Comparison of ENCODE assay signal across 8 cellular contexts in the genomic region with DNA sequence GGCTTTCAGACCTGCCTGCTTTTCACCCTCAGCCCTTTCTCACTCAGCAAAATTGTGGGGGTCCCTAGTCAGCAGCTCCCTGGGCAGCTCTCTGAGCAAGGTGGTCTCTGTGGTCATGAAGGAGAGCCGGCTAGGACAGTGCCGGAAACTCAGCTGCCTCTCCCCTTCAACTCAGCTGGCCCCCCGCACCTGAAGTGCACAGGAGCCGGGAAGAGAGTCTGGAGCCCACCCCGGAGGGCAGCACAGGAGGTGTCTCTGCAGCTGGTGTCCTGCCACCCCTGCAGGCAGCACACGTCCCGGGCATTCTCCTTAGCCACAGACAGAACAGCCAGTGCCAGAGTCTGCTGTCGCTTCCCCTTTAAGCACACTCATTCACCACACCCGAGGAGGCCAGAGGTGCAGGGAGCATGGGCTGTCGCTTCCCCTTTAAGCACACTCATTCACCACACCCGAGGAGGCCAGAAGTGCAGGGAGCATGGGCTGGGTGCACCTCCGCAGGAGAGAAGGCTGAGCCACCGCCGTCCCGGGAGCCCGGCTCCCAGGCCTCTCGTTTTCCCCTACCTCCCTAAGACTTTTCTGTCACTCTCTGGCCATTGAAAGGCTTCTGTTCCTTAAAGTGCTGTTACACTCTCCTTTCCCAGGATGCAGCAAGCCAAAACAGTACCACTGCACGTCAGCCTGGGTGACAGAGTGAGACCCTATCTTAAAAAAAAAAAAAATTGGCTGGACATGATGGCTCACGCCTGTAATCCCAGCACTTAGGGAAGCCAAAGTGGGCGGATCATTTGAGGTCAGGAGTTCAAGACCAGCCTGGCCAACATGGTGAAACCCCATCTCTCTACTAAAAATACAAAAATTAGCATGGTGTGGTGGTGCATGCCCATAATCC. TPM values are rescaled to one million over a fixed set of nuclear protein-coding genes. Genes with fewer than 3 reads are reported as not detected.
DNase-seq lines count a peak whose midpoint lies in the region; ATAC-seq and TF ChIP-seq lines count a peak whose summit lies in the region.

No MANE protein-coding gene starts in this region.

- no TSS peak for BruUV-seq in PC-9 (replicated peaks; lab: Mats Ljungman, UMichigan)

- no peak overlapping the region for H3K4me3 ChIP-seq in PC-9

- no peaks in the 10 kb centered on the region for H3K9me2 ChIP-seq in PC-9 (ENCODE audit: insufficient read depth)

- no peaks in the 10 kb centered on the region for H3K27me3 ChIP-seq in PC-9 (ENCODE audit: insufficient read depth, low read depth)

- H3K9me3 ChIP-seq in PC-9 (ENCODE audit: insufficient read depth, low read depth): no peaks in the 10 kb centered on the region

- no peaks in the 10 kb centered on the region for H3K79me2 ChIP-seq in PC-9 (ENCODE audit: low read depth)

- H3K27ac ChIP-seq in PC-9: no peak overlapping the region

- ATAC-seq in GM21825 (IDR thresholded peaks at IDR 0.05; ENCODE audit: unreplicated experiment): peak; percentile 39
- peak; percentile 41 for ATAC-seq in omental fat pad (ENCODE audit: low FRiP score)
- no peak for ATAC-seq in HG02973 (IDR thresholded peaks at IDR 0.05; ENCODE audit: unreplicated experiment)
- no peak for ATAC-seq in HG03457 (IDR thresholded peaks at IDR 0.05; ENCODE audit: unreplicated experiment)

- no peaks in the 10 kb centered on the region for H3K36me3 ChIP-seq in PC-9 (ENCODE audit: low read depth)

- H2AFZ ChIP-seq in PC-9: no peak overlapping the region

- H3K4me2 ChIP-seq in PC-9: peak overlapping the region; percentile 58

- intact Hi-C loops in PC-9 (cut with micrococcal nuclease; ENCODE audit: unreplicated experiment): no loop called here

- H3F3A ChIP-seq in PC-9 (ENCODE audit: insufficient read depth, low read depth): peaks cover 29% of the 10 kb centered on the region

- H3K4me1 ChIP-seq in PC-9 (replicated peaks; ENCODE audit: insufficient read depth): peaks cover 27% of the 10 kb centered on the region

- H4K20me1 ChIP-seq in PC-9 (ENCODE audit: insufficient read depth): no peaks in the 10 kb centered on the region

- DNase-seq in PC-9 (peak; percentile 64 to 74), epidermal melanocyte (ENCODE audit: insufficient read length, low spot score) (peak; percentile 14), omental fat pad (ENCODE audit: low spot score) (no peak), C1 segment of cervical spinal cord (lab: John Stamatoyannopoulos, UW) (no peak), NCI-H82 (lab: John Stamatoyannopoulos, UW) (no peak)

- POLR2A ChIA-PET in PC-9 (lab: Charles Lee; ENCODE audit: unreplicated experiment): no interaction called here

- CTCF ChIA-PET in PC-9 (lab: Charles Lee): interaction anchor here (0.7 to 0.8 kb wide), 2 partner anchors 13 to 70 kb away, joined by 5 read pairs; no protein-coding TSS in a partner anchor

- TF ChIP-seq CTCF in PC-9 (conservative IDR thresholded peaks at IDR 0.05): no peak
- no peak for TF ChIP-seq CTCF in omental fat pad (IDR thresholded peaks at IDR 0.05)

RNA-seq across cellular contexts. Expression of gene SAMD11, which starts 16.9 kb away (rescaled TPM):
- total RNA-seq in PC-9 (2021) (0.59 and 2.2 TPM in 2 replicates), omental fat pad (1 to 10 TPM in 3 of 4 donors, under 1 TPM in 1; 0.96 to 7.7 (median 1.3) TPM)

RNA-seq across cellular contexts. Expression of gene NOC2L, which starts 52.3 kb away (rescaled TPM):
- total RNA-seq in PC-9 (2021): 86.4 and 100 TPM in 2 replicates
- total RNA-seq in omental fat pad: 10 to 100 TPM; 29.2 to 63.5 (median 31.3) TPM

RNA-seq across cellular contexts. Expression of gene KLHL17, which starts 53.6 kb away (rescaled TPM):
- total RNA-seq in PC-9 (2021): 16.8 and 22.7 TPM in 2 replicates
- total RNA-seq in omental fat pad: 1 to 10 TPM; 3.4 to 6.8 (median 6.2) TPM

RNA-seq across cellular contexts. Expression of gene PLEKHN1, which starts 59.5 kb away (rescaled TPM):
- total RNA-seq in PC-9 (2021) (9.1 and 11.9 TPM in 2 replicates), omental fat pad (under 1 TPM in 3 of 4 donors, not detected in 1; 0.19 to 0.48 (median 0.25) TPM)

Comparison
In these comparisons a context has a peak if more than half of its experiments do, and no peak if none do; other contexts are left out.
1. ATAC-seq: peak in GM21825 (single experiment) and omental fat pad (single experiment); none in HG02973 (single experiment) and HG03457 (single experiment).
2. DNase-seq: peak in PC-9 (2 of 2) and epidermal melanocyte (single experiment); none in omental fat pad (single experiment), C1 segment of cervical spinal cord (0 of 14) and NCI-H82 (single experiment).